ENCODE assay signal across 10 cellular contexts in the genomic region with DNA sequence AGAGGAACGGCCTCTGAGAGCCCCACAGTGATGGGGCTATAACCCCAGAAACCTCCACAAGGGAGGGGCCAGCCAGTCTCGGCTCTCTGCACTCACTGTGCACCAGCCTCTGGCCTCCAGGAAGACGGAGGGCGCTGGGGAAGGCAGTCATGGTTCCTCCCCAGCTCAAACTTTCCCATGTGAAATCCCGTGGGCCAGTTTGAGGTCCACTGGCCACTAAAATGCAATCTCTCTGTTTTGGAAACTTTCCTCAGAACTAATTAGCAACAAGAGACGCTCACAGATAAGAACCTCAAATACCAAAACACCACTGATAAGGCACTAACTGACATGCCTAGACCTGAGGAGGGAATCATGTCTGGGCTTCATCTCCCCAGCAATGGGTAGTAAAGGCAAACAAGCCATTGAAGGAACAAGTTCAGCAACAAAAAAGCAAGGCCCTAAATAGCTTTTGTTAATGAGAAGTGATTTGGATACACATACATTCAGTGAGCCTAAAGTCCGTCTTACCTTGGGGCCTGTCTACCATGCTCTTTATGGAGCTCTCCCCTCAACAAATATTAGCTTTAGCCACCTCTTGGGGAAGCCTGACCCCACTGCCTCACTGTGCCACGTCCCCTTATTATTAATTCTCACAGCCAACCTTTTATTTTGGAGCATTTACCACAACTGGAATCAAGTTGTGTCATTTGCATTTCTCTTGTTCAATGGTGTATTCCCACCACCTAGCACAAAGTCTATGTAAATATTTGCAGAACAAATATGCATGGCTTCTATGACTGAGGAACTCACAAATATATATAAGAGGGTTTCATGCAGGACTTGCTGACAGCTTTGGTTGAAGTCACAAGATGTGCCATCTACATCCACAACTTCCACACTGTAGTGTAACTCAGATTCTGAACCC. TPM values are rescaled to one million over a fixed set of nuclear protein-coding genes. Genes with fewer than 3 reads are reported as not detected.
DNase-seq lines count a peak whose midpoint lies in the region; ATAC-seq and TF ChIP-seq lines count a peak whose summit lies in the region.
"Had no signal": no experiment of that assay in that cellular context is flagged by ENCODE, and none has a peak within 500 bp of the region (broad histone marks: within the 10 kb centered on the region; RNA-seq: fewer than 3 reads in every experiment).

No MANE protein-coding gene starts in this region.

- ATAC-seq in GM23338 (no peak), WTC11 (no peak), HG03159 (IDR thresholded peaks at IDR 0.05; ENCODE audit: unreplicated experiment) (no peak), HG03378 (IDR thresholded peaks at IDR 0.05; ENCODE audit: unreplicated experiment) (no peak)

- peak; percentile 63 for DNase-seq in ELF-1 (ENCODE audit: low read depth, low spot score)
- DNase-seq in GM23338 (ENCODE audit: low spot score), result no peak
- DNase-seq in WTC11 (ENCODE audit: low spot score), result no peak
- peak; percentile 86 for DNase-seq in mesendoderm
- no peak for DNase-seq in dermis blood vessel endothelial cell
- DNase-seq: colonic mucosa, COR-L47 had no signal

- H3K9ac ChIP-seq in mesendoderm (ENCODE audit: low read length), result no peak overlapping the region

- H2BK15ac ChIP-seq in mesendoderm (replicated peaks; ENCODE audit: low read depth), result no peak overlapping the region

- H3K18ac ChIP-seq in mesendoderm (ENCODE audit: low read length), result peak overlapping the region; percentile 43

- H3K27ac Mint-ChIP-seq in GM23338, result no peak overlapping the region
- H3K27ac Mint-ChIP-seq in WTC11, result peak overlapping the region; percentile 13; the same call in 1 of the 2 replicates

- H3K27me3 ChIP-seq in GM23338 (ENCODE audit: insufficient read depth) (no peaks in the 10 kb centered on the region), mesendoderm (ENCODE audit: insufficient read depth, low read length, poor library complexity) (no peaks in the 10 kb centered on the region)
- H3K27me3 ChIP-seq: colonic mucosa had no signal

- H3K27me3 Mint-ChIP-seq in GM23338 (ENCODE audit: insufficient read depth, low read depth, poor library complexity), result no peaks in the 10 kb centered on the region
- no peaks in the 10 kb centered on the region for H3K27me3 Mint-ChIP-seq in WTC11 (ENCODE audit: low read depth)

- H3K4me3 ChIP-seq in GM23338 (no peak overlapping the region), mesendoderm (ENCODE audit: low read length) (no peak overlapping the region)
- H3K4me3 ChIP-seq: colonic mucosa, smooth muscle cell had no signal

- no peak overlapping the region for H3K27ac ChIP-seq in GM23338 (ENCODE audit: low read depth)
- H3K27ac ChIP-seq in mesendoderm (ENCODE audit: low read depth, low read length), result no peak overlapping the region
- H3K27ac ChIP-seq: colonic mucosa had no signal

- H4K5ac ChIP-seq in mesendoderm (ENCODE audit: low read length), result no peak overlapping the region

- peak overlapping the region; percentile 52; the same call in 1 of the 2 replicates for H2AFZ ChIP-seq in GM23338

- H4K8ac ChIP-seq in mesendoderm (ENCODE audit: low read depth, low read length), result no peak overlapping the region

- H3K9me3 Mint-ChIP-seq in GM23338 (no peaks in the 10 kb centered on the region), WTC11 (no peaks in the 10 kb centered on the region)

- WGBS in mesendoderm (ENCODE audit: extremely low coverage, insufficient coverage, low lambda C conversion rate), result no CpG with 5 or more reads among the region's 8 CpGs

- H3K4me2 ChIP-seq in GM23338 (no peak overlapping the region), mesendoderm (ENCODE audit: low read length) (no peak overlapping the region)
- H3K4me2 ChIP-seq: smooth muscle cell had no signal

- no peak overlapping the region for H3K56ac ChIP-seq in mesendoderm (ENCODE audit: low read length)

- no peak overlapping the region for H2BK120ac ChIP-seq in mesendoderm (ENCODE audit: low read depth, low read length)

- no peaks in the 10 kb centered on the region for H3F3A ChIP-seq in GM23338 (replicated peaks; ENCODE audit: low read depth)

- peaks cover 11% of the 10 kb centered on the region for H3K4me1 Mint-ChIP-seq in GM23338
- H3K4me1 Mint-ChIP-seq in WTC11, result peaks cover 14% of the 10 kb centered on the region

- H2BK5ac ChIP-seq in mesendoderm (ENCODE audit: low read length), result no peak overlapping the region

- no peak overlapping the region for H2AK5ac ChIP-seq in mesendoderm (ENCODE audit: low read length)

- no peak overlapping the region for H3K4me3 Mint-ChIP-seq in GM23338
- no peak overlapping the region for H3K4me3 Mint-ChIP-seq in WTC11

- no peaks in the 10 kb centered on the region for H3K79me1 ChIP-seq in mesendoderm (ENCODE audit: low read length)

- POLR2A ChIA-PET in WTC11 (lab: Charles Lee), result no interaction called here

- H3K4ac ChIP-seq in mesendoderm (ENCODE audit: low read depth, low read length), result no peak overlapping the region

- CTCF ChIA-PET in WTC11 (lab: Charles Lee), result no interaction called here

- H3K79me2 ChIP-seq in GM23338 (replicated peaks; ENCODE audit: insufficient read depth) (no peaks in the 10 kb centered on the region), mesendoderm (ENCODE audit: control insufficient read depth, insufficient read depth, low read length) (no peaks in the 10 kb centered on the region)

- H4K20me1 ChIP-seq in GM23338 (replicated peaks; ENCODE audit: insufficient read depth), result no peaks in the 10 kb centered on the region

- H3K9me2 ChIP-seq in GM23338 (ENCODE audit: insufficient read depth), result 0 out of 2 replicates have a peak, but pooled peaks cover 3% of the 10 kb centered on the region

- no peak overlapping the region for H3K23ac ChIP-seq in mesendoderm (ENCODE audit: low read length)

- H3K4me1 ChIP-seq in GM23338 (ENCODE audit: insufficient read depth) (peaks cover 10% of the 10 kb centered on the region; the same call in 1 of the 2 replicates), mesendoderm (ENCODE audit: control insufficient read depth, low read depth, low read length) (peaks cover 8% of the 10 kb centered on the region)

- H3K36me3 Mint-ChIP-seq in GM23338 (ENCODE audit: low read depth), result no peaks in the 10 kb centered on the region
- H3K36me3 Mint-ChIP-seq in WTC11, result no peaks in the 10 kb centered on the region

- H3K36me3 ChIP-seq in GM23338 (ENCODE audit: insufficient read depth) (no peaks in the 10 kb centered on the region), mesendoderm (ENCODE audit: control insufficient read depth, insufficient read depth, low read length) (no peaks in the 10 kb centered on the region)
- H3K36me3 ChIP-seq: colonic mucosa had no signal

- TF ChIP-seq CTCF in GM23338 (conservative IDR thresholded peaks at IDR 0.05; ENCODE audit: low read depth in 2 of 2), result no peak
- TF ChIP-seq CTCF in WTC11 (IDR thresholded peaks at IDR 0.05), result no peak

TF ChIP-seq in WTC11, 78 proteins besides CTCF, POLR2A, EP300 and RAD21 (continues in another document):
- no peak for TF ChIP-seq CREM (CRISPR knock-in tag; IDR thresholded peaks at IDR 0.05)
- TF ChIP-seq NR2C2 (CRISPR knock-in tag; IDR thresholded peaks at IDR 0.05), result no peak
- TF ChIP-seq, protein P1, sequence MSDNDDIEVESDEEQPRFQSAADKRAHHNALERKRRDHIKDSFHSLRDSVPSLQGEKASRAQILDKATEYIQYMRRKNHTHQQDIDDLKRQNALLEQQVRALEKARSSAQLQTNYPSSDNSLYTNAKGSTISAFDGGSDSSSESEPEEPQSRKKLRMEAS (CRISPR knock-in tag; IDR thresholded peaks at IDR 0.05), result no peak
- TF ChIP-seq, protein P2, sequence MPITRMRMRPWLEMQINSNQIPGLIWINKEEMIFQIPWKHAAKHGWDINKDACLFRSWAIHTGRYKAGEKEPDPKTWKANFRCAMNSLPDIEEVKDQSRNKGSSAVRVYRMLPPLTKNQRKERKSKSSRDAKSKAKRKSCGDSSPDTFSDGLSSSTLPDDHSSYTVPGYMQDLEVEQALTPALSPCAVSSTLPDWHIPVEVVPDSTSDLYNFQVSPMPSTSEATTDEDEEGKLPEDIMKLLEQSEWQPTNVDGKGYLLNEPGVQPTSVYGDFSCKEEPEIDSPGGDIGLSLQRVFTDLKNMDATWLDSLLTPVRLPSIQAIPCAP (CRISPR knock-in tag; IDR thresholded peaks at IDR 0.05), result no peak
- TF ChIP-seq, protein P3, sequence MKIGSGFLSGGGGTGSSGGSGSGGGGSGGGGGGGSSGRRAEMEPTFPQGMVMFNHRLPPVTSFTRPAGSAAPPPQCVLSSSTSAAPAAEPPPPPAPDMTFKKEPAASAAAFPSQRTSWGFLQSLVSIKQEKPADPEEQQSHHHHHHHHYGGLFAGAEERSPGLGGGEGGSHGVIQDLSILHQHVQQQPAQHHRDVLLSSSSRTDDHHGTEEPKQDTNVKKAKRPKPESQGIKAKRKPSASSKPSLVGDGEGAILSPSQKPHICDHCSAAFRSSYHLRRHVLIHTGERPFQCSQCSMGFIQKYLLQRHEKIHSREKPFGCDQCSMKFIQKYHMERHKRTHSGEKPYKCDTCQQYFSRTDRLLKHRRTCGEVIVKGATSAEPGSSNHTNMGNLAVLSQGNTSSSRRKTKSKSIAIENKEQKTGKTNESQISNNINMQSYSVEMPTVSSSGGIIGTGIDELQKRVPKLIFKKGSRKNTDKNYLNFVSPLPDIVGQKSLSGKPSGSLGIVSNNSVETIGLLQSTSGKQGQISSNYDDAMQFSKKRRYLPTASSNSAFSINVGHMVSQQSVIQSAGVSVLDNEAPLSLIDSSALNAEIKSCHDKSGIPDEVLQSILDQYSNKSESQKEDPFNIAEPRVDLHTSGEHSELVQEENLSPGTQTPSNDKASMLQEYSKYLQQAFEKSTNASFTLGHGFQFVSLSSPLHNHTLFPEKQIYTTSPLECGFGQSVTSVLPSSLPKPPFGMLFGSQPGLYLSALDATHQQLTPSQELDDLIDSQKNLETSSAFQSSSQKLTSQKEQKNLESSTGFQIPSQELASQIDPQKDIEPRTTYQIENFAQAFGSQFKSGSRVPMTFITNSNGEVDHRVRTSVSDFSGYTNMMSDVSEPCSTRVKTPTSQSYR (CRISPR knock-in tag; IDR thresholded peaks at IDR 0.05), result no peak
- TF ChIP-seq, protein P4, sequence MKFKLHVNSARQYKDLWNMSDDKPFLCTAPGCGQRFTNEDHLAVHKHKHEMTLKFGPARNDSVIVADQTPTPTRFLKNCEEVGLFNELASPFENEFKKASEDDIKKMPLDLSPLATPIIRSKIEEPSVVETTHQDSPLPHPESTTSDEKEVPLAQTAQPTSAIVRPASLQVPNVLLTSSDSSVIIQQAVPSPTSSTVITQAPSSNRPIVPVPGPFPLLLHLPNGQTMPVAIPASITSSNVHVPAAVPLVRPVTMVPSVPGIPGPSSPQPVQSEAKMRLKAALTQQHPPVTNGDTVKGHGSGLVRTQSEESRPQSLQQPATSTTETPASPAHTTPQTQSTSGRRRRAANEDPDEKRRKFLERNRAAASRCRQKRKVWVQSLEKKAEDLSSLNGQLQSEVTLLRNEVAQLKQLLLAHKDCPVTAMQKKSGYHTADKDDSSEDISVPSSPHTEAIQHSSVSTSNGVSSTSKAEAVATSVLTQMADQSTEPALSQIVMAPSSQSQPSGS (CRISPR knock-in tag; IDR thresholded peaks at IDR 0.05; ENCODE audit: borderline replicate concordance, low read depth), result no peak
- TF ChIP-seq CBFB (CRISPR knock-in tag; IDR thresholded peaks at IDR 0.05; ENCODE audit: low read depth), result no peak

RNA-seq across cellular contexts. Expression of a gene that starts 56.1 kb away (rescaled TPM):
- total RNA-seq in GM23338 (2014; rRNA removed; shearing (Covaris generic)), result 9.5 and 14.9 TPM in 2 replicates
- 42.2 and 42.9 TPM in 2 replicates for polyA plus RNA-seq in GM23338 (2016; fragmentation: Nextera tagmentation; extraction: Ambion mirVana)
- total RNA-seq in WTC11 (2021), result 15.9 to 21.0 TPM (median 19.2 TPM) in 3 replicates
- polyA plus RNA-seq in mesendoderm (2013, experiment 1 of 2), result 16.8 TPM
- polyA plus RNA-seq in mesendoderm (2013, experiment 2 of 2), result 17.2 TPM
- 18.3 and 26.0 TPM in 2 replicates for total RNA-seq in dermis blood vessel endothelial cell

Comparison
In these comparisons a context has a peak if more than half of its experiments do, and no peak if none do; other contexts are left out.
1. DNase-seq: peak in ELF-1 (single experiment) and mesendoderm (single experiment); none in GM23338 (single experiment), WTC11 (single experiment) and dermis blood vessel endothelial cell (single experiment).